Comparison of ENCODE assay signal across 1 cellular context in the genomic region with DNA sequence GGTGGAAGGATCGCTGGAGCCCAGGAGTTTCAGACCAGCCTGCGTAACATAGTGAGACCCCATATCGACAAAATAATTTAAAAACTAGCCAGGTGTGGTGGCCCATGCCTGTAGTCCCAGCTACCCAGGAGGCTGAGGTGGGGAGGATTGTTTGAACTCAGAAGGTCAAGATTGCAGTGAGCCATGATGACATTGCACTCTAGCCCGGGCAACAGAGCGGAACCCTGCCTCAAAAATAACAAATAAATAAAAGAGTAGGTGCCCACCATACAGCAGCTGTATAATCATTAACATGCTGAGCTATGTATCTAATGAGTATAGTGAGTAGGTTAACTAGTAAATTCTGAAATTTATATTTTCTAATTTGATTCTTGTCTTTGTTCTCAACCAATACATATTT.
A peak's percentile ranks its signal among the peaks of the same experiment; 100 is the strongest.
TF ChIP-seq lines count a peak whose summit lies in the region.

No MANE protein-coding gene starts in this region.

TF ChIP-seq in K562, 482 proteins besides CTCF, POLR2A, EP300 and RAD21 (continued from another document):
- TF ChIP-seq ZBTB34 (CRISPR knock-in tag; IDR thresholded peaks at IDR 0.05) (no peak), CHD1 (IDR thresholded peaks at IDR 0.05; ENCODE audit: low read length) (no peak), TSC22D4 (tag; IDR thresholded peaks at IDR 0.05) (no peak), C11orf30 (IDR thresholded peaks at IDR 0.05; ENCODE audit: low read depth) (peak; percentile 26; the same call in 1 of the 2 replicates), NR4A1 (CRISPR knock-in tag; IDR thresholded peaks at IDR 0.05) (no peak), NR4A1 (tag; IDR thresholded peaks at IDR 0.05) (no peak), ERF (CRISPR knock-in tag; IDR thresholded peaks at IDR 0.05) (no peak)
